8 cellular contexts compared by ENCODE assay signal in genomic region chr2:119407430-119408220, GRCh38.
A peak's percentile ranks its signal among the peaks of the same experiment; 100 is the strongest.
DNase-seq lines count a peak whose midpoint lies in the region; ATAC-seq and FAIRE-seq lines count a peak whose summit lies in the region.

No MANE protein-coding gene starts in this region.

- in situ Hi-C loops in ACHN (cut with HindIII; ENCODE audit: low pct_ligation_motif_present, low pct_unique_long_range_greater_than_20kb, low sequenced_read_pairs) = no loop called here

- ATAC-seq in HG03378 (IDR thresholded peaks at IDR 0.05; ENCODE audit: unreplicated experiment) (peak; percentile 51), GM21381 (IDR thresholded peaks at IDR 0.05; ENCODE audit: unreplicated experiment) (no peak)

- DNase-seq in ACHN (peak; percentile 66), EL (peak; percentile 49), NOMO-1 treated with DMSO at 0.1 percent for 48 hours (lab: John Stamatoyannopoulos, UW; ENCODE audit: unreplicated experiment) (peak; percentile 25), brain pericyte (ENCODE audit: low read depth, low spot score) (peak; percentile 20)
- peak in 2 of 3 donors; percentile 11 to 12 for DNase-seq in stimulated activated CD4-positive, alpha-beta T cell treated with anti-CD3 and anti-CD28 coated beads, TNF-alpha, amount 100 ng/mL, for 48 hours (ENCODE audit: low read depth in 3 of 3)

- peak; percentile 97 for FAIRE-seq in islet of Langerhans (lab: Jason Lieb, UNC)

Comparison
In these comparisons a context has a peak if more than half of its experiments do, and no peak if none do; other contexts are left out.
1. DNase-seq: peak in every context shown above with its lines; median percentile 66 in ACHN; 49 in EL; 25 in NOMO-1 treated with DMSO at 0.1 percent for 48 hours; 20 in brain pericyte; 12 in stimulated activated CD4-positive, alpha-beta T cell treated with anti-CD3 and anti-CD28 coated beads, TNF-alpha, amount 100 ng/mL, for 48 hours.